In genomic region chr11:128181984-128182383, GRCh38 we compare ENCODE assay signal across 14 cellular contexts.
DNase-seq lines count a peak whose midpoint lies in the region; ATAC-seq and TF ChIP-seq lines count a peak whose summit lies in the region.
"Had no signal": no experiment of that assay in that cellular context is flagged by ENCODE, and none has a peak within 500 bp of the region (broad histone marks: within the 10 kb centered on the region; RNA-seq: fewer than 3 reads in every experiment).

No MANE protein-coding gene starts in this region.

- TF ChIP-seq RAD21 in IMR-90 (IDR thresholded peaks at IDR 0.05; ENCODE audit: low read length): no peak

- CTCF ChIA-PET in IMR-90 (lab: Yijun Ruan, JAX): no interaction called here

- peak overlapping the region; percentile 34 for H3K4ac ChIP-seq in IMR-90 (ENCODE audit: low read depth, low read length)

- H4K8ac ChIP-seq in IMR-90 (ENCODE audit: low read depth in 2 of 2, low read length in 2 of 2): no peak overlapping the region

- H4K91ac ChIP-seq in IMR-90 (ENCODE audit: insufficient read depth, low read depth, low read length): 0 out of 2 replicates have a peak overlapping the region, but pooled peaks have one; percentile 5

- peak overlapping the region; percentile 23; the same call in 1 of the 2 replicates for H2BK20ac ChIP-seq in IMR-90 (ENCODE audit: low read depth, low read length)

- in situ Hi-C loops in IMR-90 (cut with MboI; ENCODE audit: low sequenced_read_pairs): no loop called here

- TF ChIP-seq EP300 in ovary (IDR thresholded peaks at IDR 0.05): no peak

- peaks cover 2% of the 10 kb centered on the region for H3K36me3 Mint-ChIP-seq in osteocyte (ENCODE audit: unreplicated experiment)

- intact Hi-C loops in IMR-90 (cut with micrococcal nuclease): no loop called here
- intact Hi-C loops in ovary (cut with DNase I): loop anchor here in 1 of 4 donors (10.0 kb wide), 1 partner anchor 213 kb away; no protein-coding TSS in a partner anchor

- peak overlapping the region; percentile 9 for H3K27ac Mint-ChIP-seq in osteocyte (ENCODE audit: unreplicated experiment)
- H3K27ac Mint-ChIP-seq: CD4-positive, alpha-beta T cell; H9 had no signal

- DNase-seq in IMR-90 (no peak), RWPE2 (ENCODE audit: low spot score) (no peak), osteocyte (ENCODE audit: extremely low spot score, unreplicated experiment) (no peak), ovary (no peak)
- DNase-seq: ACHN; AML-193; CD4-positive, alpha-beta T cell; DMS153; DMS79; GF-D8; H9 had no signal

- H3K4me1 Mint-ChIP-seq in osteocyte (ENCODE audit: unreplicated experiment): peaks cover 60% of the 10 kb centered on the region
- H3K4me1 Mint-ChIP-seq: H9 had no signal

- no peak overlapping the region for H2BK5ac ChIP-seq in IMR-90 (ENCODE audit: low read depth, low read length, poor library complexity, severe bottlenecking)

- H4K20me1 ChIP-seq in IMR-90 (ENCODE audit: insufficient read depth, low read length): no peaks in the 10 kb centered on the region

- no peak overlapping the region for H3K9ac ChIP-seq in IMR-90 (ENCODE audit: low read depth, low read length)

- H2AK5ac ChIP-seq in IMR-90 (ENCODE audit: low read depth, low read length): no peak overlapping the region; the same call in 1 of the 2 replicates

- peaks cover 6% of the 10 kb centered on the region for H3K4me1 ChIP-seq in IMR-90 (ENCODE audit: control insufficient read depth, insufficient read depth, low read length)
- peaks cover 18% of the 10 kb centered on the region for H3K4me1 ChIP-seq in RWPE2 (ENCODE audit: insufficient read depth, poor library complexity, severe bottlenecking)
- H3K4me1 ChIP-seq in ovary (ENCODE audit: insufficient read depth): peaks cover 4% of the 10 kb centered on the region

- H4K5ac ChIP-seq in IMR-90 (ENCODE audit: low read depth, low read length): no peak overlapping the region

- H3K27me3 ChIP-seq in IMR-90 (ENCODE audit: control insufficient read depth, insufficient read depth, low read length) (no peaks in the 10 kb centered on the region), RWPE2 (ENCODE audit: insufficient read depth, poor library complexity, severe bottlenecking) (no peaks in the 10 kb centered on the region), ovary (no peaks in the 10 kb centered on the region)

- H3K9me3 Mint-ChIP-seq in osteocyte (ENCODE audit: unreplicated experiment): peaks cover 20% of the 10 kb centered on the region

- H3K36me3 ChIP-seq in IMR-90 (ENCODE audit: control insufficient read depth, insufficient read depth, low read length) (no peaks in the 10 kb centered on the region), RWPE2 (ENCODE audit: low read depth) (0 out of 2 replicates have a peak, but pooled peaks cover 4% of the 10 kb centered on the region), ovary (no peaks in the 10 kb centered on the region)

- 86% methylated on average over 1 of the region's 5 CpGs; no CpG with 5 or more reads in 1 of the 2 experiments for WGBS in IMR-90 (ENCODE audit: extremely low coverage in 2 of 2, insufficient read length in 1 of 2), 2 experiments
- WGBS in ovary, 3 donors: 94% methylated on average over 5 of the region's 5 CpGs

- H2BK120ac ChIP-seq in IMR-90 (ENCODE audit: low read depth, low read length): peak overlapping the region; percentile 27

- H3K27ac ChIP-seq in IMR-90 (ENCODE audit: insufficient read depth, low read length) (no peak overlapping the region), RWPE2 (ENCODE audit: poor library complexity, severe bottlenecking) (peak overlapping the region; percentile 96), ovary (no peak overlapping the region)
- H3K27ac ChIP-seq: C4-2B had no signal

- no peak overlapping the region for H3K4me3 ChIP-seq in IMR-90 (ENCODE audit: insufficient read depth, low read depth, low read length)
- no peak overlapping the region for H3K4me3 ChIP-seq in RWPE2 (ENCODE audit: severe bottlenecking)
- H3K4me3 ChIP-seq in ovary: no peak overlapping the region

- no peak overlapping the region for H3K4me2 ChIP-seq in IMR-90 (ENCODE audit: low read depth, low read length)

- peaks cover 8% of the 10 kb centered on the region for H3K9me1 ChIP-seq in IMR-90 (ENCODE audit: insufficient read depth, low read length)

- no peaks in the 10 kb centered on the region for H3K27me3 Mint-ChIP-seq in osteocyte (ENCODE audit: unreplicated experiment)
- H3K27me3 Mint-ChIP-seq: CD4-positive, alpha-beta T cell had no signal

- H2AK9ac ChIP-seq in IMR-90 (replicated peaks; ENCODE audit: low read depth, low read length, poor library complexity): no peak overlapping the region

- H2BK15ac ChIP-seq in IMR-90 (ENCODE audit: low read depth, low read length): no peak overlapping the region

- no peak overlapping the region for H2AFZ ChIP-seq in IMR-90 (replicated peaks; ENCODE audit: low read length, poor library complexity)

- H3K18ac ChIP-seq in IMR-90 (ENCODE audit: low read depth, low read length): no peak overlapping the region

- POLR2A ChIA-PET in IMR-90 (lab: Charles Lee; ENCODE audit: unreplicated experiment): no interaction called here

- TF ChIP-seq CTCF in IMR-90 (conservative IDR thresholded peaks at IDR 0.05; ENCODE audit: low read depth, low read length): no peak
- no peak for TF ChIP-seq CTCF in RWPE2 (IDR thresholded peaks at IDR 0.05; ENCODE audit: poor library complexity, severe bottlenecking)
- TF ChIP-seq CTCF in osteocyte (IDR thresholded peaks at IDR 0.05): no peak
- TF ChIP-seq CTCF in ovary (IDR thresholded peaks at IDR 0.05): no peak

- BruUV-seq in IMR-90 (replicated peaks; lab: Mats Ljungman, UMichigan): no TSS peak

- H3K79me1 ChIP-seq in IMR-90 (ENCODE audit: low read depth in 1 of 2, low read length in 2 of 2): no peaks in the 10 kb centered on the region

- H3K23ac ChIP-seq in IMR-90 (ENCODE audit: low read depth, low read length): no peak overlapping the region

- dilution Hi-C loops in IMR-90 (cut with HindIII; ENCODE audit: low sequenced_read_pairs, unreplicated experiment): loop anchor here (25.0 kb wide), 1 partner anchor 655 kb away; no protein-coding TSS in a partner anchor

- ATAC-seq in IMR-90 (ENCODE audit: low read depth) (no peak), RWPE2 (ENCODE audit: low read depth) (no peak), GM21825 (IDR thresholded peaks at IDR 0.05; ENCODE audit: unreplicated experiment) (no peak), GM21737 (IDR thresholded peaks at IDR 0.05; ENCODE audit: unreplicated experiment) (no peak)

- no peaks in the 10 kb centered on the region for H3K9me3 ChIP-seq in IMR-90 (ENCODE audit: control insufficient read depth, insufficient read depth, low read length)
- no peaks in the 10 kb centered on the region for H3K9me3 ChIP-seq in RWPE2 (ENCODE audit: severe bottlenecking)
- no peaks in the 10 kb centered on the region for H3K9me3 ChIP-seq in ovary

- TF ChIP-seq POLR2A in IMR-90 (IDR thresholded peaks at IDR 0.05; ENCODE audit: low read depth, low read length) (no peak), ovary (IDR thresholded peaks at IDR 0.05) (no peak)

- H3K4me3 Mint-ChIP-seq in osteocyte (ENCODE audit: unreplicated experiment): no peak overlapping the region
- H3K4me3 Mint-ChIP-seq: CD4-positive, alpha-beta T cell; H9 had no signal

- H3K56ac ChIP-seq in IMR-90 (ENCODE audit: extremely low read depth, insufficient read depth, low read length): no peak overlapping the region

- H3K14ac ChIP-seq in IMR-90 (replicated peaks; ENCODE audit: low read depth, low read length): no peak overlapping the region

TF ChIP-seq in IMR-90, 13 proteins besides CTCF, POLR2A, EP300 and RAD21:
- TF ChIP-seq MAZ (IDR thresholded peaks at IDR 0.05; ENCODE audit: borderline replicate concordance, low read depth, low read length) (no peak), MXI1 (IDR thresholded peaks at IDR 0.05; ENCODE audit: borderline replicate concordance, low read depth, low read length) (no peak), USF2 (IDR thresholded peaks at IDR 0.05; ENCODE audit: low read depth, low read length) (no peak), RFX5 (IDR thresholded peaks at IDR 0.05; ENCODE audit: low read depth, low read length) (no peak), ELK1 (IDR thresholded peaks at IDR 0.05; ENCODE audit: borderline replicate concordance, low read depth, low read length) (no peak), BHLHE40 (IDR thresholded peaks at IDR 0.05; ENCODE audit: low read depth, low read length) (no peak), NFE2L2 (IDR thresholded peaks at IDR 0.05; ENCODE audit: low read depth, low read length) (no peak), SMC3 (IDR thresholded peaks at IDR 0.05; ENCODE audit: low read depth, low read length) (no peak), RCOR1 (IDR thresholded peaks at IDR 0.05; ENCODE audit: insufficient replicate concordance, low read length) (no peak), CEBPB (IDR thresholded peaks at IDR 0.05; ENCODE audit: low read depth, low read length) (no peak), CHD1 (IDR thresholded peaks at IDR 0.05; ENCODE audit: low read depth, low read length) (no peak), FOS (IDR thresholded peaks at IDR 0.05; ENCODE audit: low read depth, low read length) (no peak), MAFK (IDR thresholded peaks at IDR 0.05; ENCODE audit: low read depth, low read length) (no peak)
TF ChIP-seq in IMR-90: peak in this region for 0.
